ENCODE assay signal across 8 cellular contexts in genomic region chr22:38699143-38699542, GRCh38. TPM values are rescaled to one million over a fixed set of nuclear protein-coding genes. Genes with fewer than 3 reads are reported as not detected.
DNase-seq lines count a peak whose midpoint lies in the region; ATAC-seq, FAIRE-seq and TF ChIP-seq lines count a peak whose summit lies in the region.

No MANE protein-coding gene starts in this region.

- H3K4me3 ChIP-seq in BJ (ENCODE audit: low read depth, low read length): peak overlapping the region; percentile 51
- H3K4me3 ChIP-seq in NB4 (ENCODE audit: low read depth, low read length): peak overlapping the region; percentile 78
- peak overlapping the region; percentile 94 for H3K4me3 ChIP-seq in neural cell (ENCODE audit: low read length)

- H3K79me2 ChIP-seq in neural cell (replicated peaks; ENCODE audit: insufficient read depth, low read length): peaks cover 60% of the 10 kb centered on the region

- no peaks in the 10 kb centered on the region for H3K9me3 Mint-ChIP-seq in dendritic cell treated with granulocyte-macrophage colony-stimulating factor and Interleukin-4, amounts not matched to agents 40 ng/mL and 50 ng/mL, for 4 days

- DNase-seq in BJ (ENCODE audit: low read depth) (no peak), NB4 (ENCODE audit: low read depth) (no peak), hepatic stellate cell (ENCODE audit: low spot score) (no peak), NCI-H526 treated with DMSO at 0.1 percent for 48 hours (lab: John Stamatoyannopoulos, UW) (no peak), HTR-8/SVneo (ENCODE audit: insufficient read length, low spot score) (no peak)

- H3K36me3 ChIP-seq in BJ (ENCODE audit: control insufficient read depth, insufficient read depth, low read length): no peaks in the 10 kb centered on the region; the same call in 1 of the 2 replicates
- no peaks in the 10 kb centered on the region for H3K36me3 ChIP-seq in neural cell (ENCODE audit: insufficient read depth, low read length)

- peaks cover 46% of the 10 kb centered on the region for H3K4me1 Mint-ChIP-seq in dendritic cell treated with granulocyte-macrophage colony-stimulating factor and Interleukin-4, amounts not matched to agents 40 ng/mL and 50 ng/mL, for 4 days (ENCODE audit: low read depth)

- H3F3A ChIP-seq in neural cell (ENCODE audit: insufficient read depth, low read length, poor library complexity, severe bottlenecking): no peaks in the 10 kb centered on the region

- POLR2A ChIA-PET in BJ (lab: Charles Lee): no interaction called here

- no peak for ATAC-seq in GM21529 (IDR thresholded peaks at IDR 0.05; ENCODE audit: unreplicated experiment)

- intact Hi-C loops in dendritic cell treated with granulocyte-macrophage colony-stimulating factor and Interleukin-4, amounts not matched to agents 40 ng/mL and 50 ng/mL, for 4 days (cut with micrococcal nuclease): no loop called here

- no peaks in the 10 kb centered on the region for H3K27me3 Mint-ChIP-seq in dendritic cell treated with granulocyte-macrophage colony-stimulating factor and Interleukin-4, amounts not matched to agents 40 ng/mL and 50 ng/mL, for 4 days

- peaks cover 42% of the 10 kb centered on the region for H3K36me3 Mint-ChIP-seq in dendritic cell treated with granulocyte-macrophage colony-stimulating factor and Interleukin-4, amounts not matched to agents 40 ng/mL and 50 ng/mL, for 4 days (ENCODE audit: low read depth)

- H3K27ac ChIP-seq in neural cell (ENCODE audit: low read length): peak overlapping the region; percentile 79

- H4K20me1 ChIP-seq in neural cell (ENCODE audit: insufficient read depth): no peaks in the 10 kb centered on the region

- no peak overlapping the region for H2AFZ ChIP-seq in neural cell (ENCODE audit: low read depth, low read length)

- H3K27ac Mint-ChIP-seq in dendritic cell treated with granulocyte-macrophage colony-stimulating factor and Interleukin-4, amounts not matched to agents 40 ng/mL and 50 ng/mL, for 4 days: no peak overlapping the region

- no peaks in the 10 kb centered on the region for H3K9me3 ChIP-seq in neural cell (ENCODE audit: low read length)

- CTCF ChIA-PET in BJ (lab: Yijun Ruan, JAX): interaction anchor here (1.0 to 2.8 kb wide), 5 partner anchors 10 to 127 kb away, joined by 3 to 14 read pairs (median 4); partner anchors contain the start of gene TOMM22

- TF ChIP-seq EP300 in neural cell (conservative IDR thresholded peaks at IDR 0.05; ENCODE audit: poor library complexity, severe bottlenecking): no peak

- TF ChIP-seq CTCF in BJ (IDR thresholded peaks at IDR 0.05; ENCODE audit: insufficient read depth, low read depth, low read length) (no peak), NB4 (IDR thresholded peaks at IDR 0.05; ENCODE audit: low read depth, low read length) (no peak), neural cell (IDR thresholded peaks at IDR 0.05; ENCODE audit: poor library complexity, severe bottlenecking) (no peak)

- H3K4me3 Mint-ChIP-seq in dendritic cell treated with granulocyte-macrophage colony-stimulating factor and Interleukin-4, amounts not matched to agents 40 ng/mL and 50 ng/mL, for 4 days: peak overlapping the region; percentile 77

- FAIRE-seq in HTR-8/SVneo (lab: Jason Lieb, UNC): no peak

- peak overlapping the region; percentile 98 for H3K4me2 ChIP-seq in neural cell (ENCODE audit: low read length)

- H3K9me2 ChIP-seq in neural cell (ENCODE audit: insufficient read depth, low read length): no peaks in the 10 kb centered on the region

- peak overlapping the region; percentile 94 for H3K9ac ChIP-seq in neural cell (ENCODE audit: low read length)

- H3K27me3 ChIP-seq in BJ (ENCODE audit: control insufficient read depth, insufficient read depth, low read length) (no peaks in the 10 kb centered on the region), neural cell (ENCODE audit: insufficient read depth, low read depth, low read length) (no peaks in the 10 kb centered on the region)

- TF ChIP-seq POLR2A in NB4 (IDR thresholded peaks at IDR 0.05; ENCODE audit: extremely low read depth, insufficient read length): no peak

- no peak for TF ChIP-seq RAD21 in neural cell (conservative IDR thresholded peaks at IDR 0.05)

TF ChIP-seq in neural cell, 6 proteins besides CTCF, POLR2A, EP300 and RAD21:
- TF ChIP-seq MXI1 (conservative IDR thresholded peaks at IDR 0.05; ENCODE audit: poor library complexity, severe bottlenecking) (peak; percentile 23), SMC3 (conservative IDR thresholded peaks at IDR 0.05; ENCODE audit: poor library complexity) (no peak)
TF ChIP-seq in neural cell: peak in this region for 1.

RNA-seq across cellular contexts. Expression of gene JOSD1, which starts 1.6 kb away (rescaled TPM):
- polyA plus RNA-seq in BJ (2011; rRNA removed): 40.9 and 43.6 TPM in 2 replicates
- polyA minus RNA-seq in BJ (2011; rRNA and poly(A)+ RNA removed): 37.4 and 46.7 TPM in 2 replicates
- polyA plus RNA-seq in neural cell: 63.5 and 71.3 TPM in 2 replicates
- 65.4 and 77.4 TPM in 2 replicates for polyA minus RNA-seq in neural cell

RNA-seq across cellular contexts. Expression of gene GTPBP1, which starts 6.6 kb away (rescaled TPM):
- polyA plus RNA-seq in BJ (2011; rRNA removed) (24.0 and 31.1 TPM in 2 replicates), neural cell (31.9 TPM in 2 replicates)
- polyA minus RNA-seq in BJ (2011; rRNA and poly(A)+ RNA removed): 25.6 and 30.4 TPM in 2 replicates
- polyA minus RNA-seq in neural cell: 65.1 and 69.4 TPM in 2 replicates

RNA-seq across cellular contexts. Expression of gene TOMM22, which starts 17.4 kb away (rescaled TPM):
- polyA plus RNA-seq in BJ (2011; rRNA removed): 29.6 and 53.3 TPM in 2 replicates
- 21.3 and 28.2 TPM in 2 replicates for polyA minus RNA-seq in BJ (2011; rRNA and poly(A)+ RNA removed)
- 79.1 and 112 TPM in 2 replicates for polyA plus RNA-seq in neural cell
- 30.7 and 30.9 TPM in 2 replicates for polyA minus RNA-seq in neural cell

RNA-seq across cellular contexts. Expression of gene CBY1, which starts 42.7 kb away (rescaled TPM):
- polyA plus RNA-seq in BJ (2011; rRNA removed) (38.1 and 43.2 TPM in 2 replicates), neural cell (38.3 and 51.4 TPM in 2 replicates)
- polyA minus RNA-seq in BJ (2011; rRNA and poly(A)+ RNA removed): 10.1 and 14.6 TPM in 2 replicates
- polyA minus RNA-seq in neural cell: 23.1 and 24.9 TPM in 2 replicates

RNA-seq across cellular contexts. Expression of gene FAM227A, which starts 43.0 kb away (rescaled TPM):
- 0.69 and 1.0 TPM in 2 replicates for polyA plus RNA-seq in BJ (2011; rRNA removed)
- polyA minus RNA-seq in BJ (2011; rRNA and poly(A)+ RNA removed): 0.66 and 1.2 TPM in 2 replicates
- 14.0 and 16.9 TPM in 2 replicates for polyA plus RNA-seq in neural cell
- 23.6 and 28.6 TPM in 2 replicates for polyA minus RNA-seq in neural cell
